1 cellular context compared by ENCODE assay signal in genomic region chr11:44096360-44097188, GRCh38.
TF ChIP-seq lines count a peak whose summit lies in the region.

No MANE protein-coding gene starts in this region.

TF ChIP-seq in SK-N-SH treated with all-trans-retinoic acid at 6 μM for 48 hours, 23 proteins besides CTCF, POLR2A, EP300 and RAD21 (continued from another document):
- TF ChIP-seq POU6F1 (CRISPR knock-in tag; IDR thresholded peaks at IDR 0.05; ENCODE audit: borderline replicate concordance, low read depth) (no peak), ZNF70 (CRISPR knock-in tag; IDR thresholded peaks at IDR 0.05) (no peak), BACH2 (CRISPR knock-in tag; IDR thresholded peaks at IDR 0.05; ENCODE audit: borderline replicate concordance) (no peak), CSDC2 (CRISPR knock-in tag; IDR thresholded peaks at IDR 0.05) (no peak)
